ENCODE assay signal across 7 cellular contexts in genomic region chr5:114223866-114224265, GRCh38.
DNase-seq lines count a peak whose midpoint lies in the region; ATAC-seq lines count a peak whose summit lies in the region.

No MANE protein-coding gene starts in this region.

- H3K27me3 Mint-ChIP-seq in stimulated activated memory B cell treated with anti-CD40 and anti-IgM and Interleukin-4, amounts not matched to agents 10 μg/mL and 1 μg/mL and 100 μg/mL, for 72 hours: no peaks in the 10 kb centered on the region
- H3K27me3 Mint-ChIP-seq in T-helper 2 cell treated with Interferon-gamma antibody and Interleukin-4, amounts not matched to agents 5 μg/mL and 100 μg/mL, for 36 hours (ENCODE audit: low read depth): no peaks in the 10 kb centered on the region

- no peaks in the 10 kb centered on the region for H3K36me3 ChIP-seq in SJCRH30

- H3K4me3 Mint-ChIP-seq in stimulated activated memory B cell treated with anti-CD40 and anti-IgM and Interleukin-4, amounts not matched to agents 10 μg/mL and 1 μg/mL and 100 μg/mL, for 72 hours: no peak overlapping the region
- H3K4me3 Mint-ChIP-seq in T-helper 2 cell treated with Interferon-gamma antibody and Interleukin-4, amounts not matched to agents 5 μg/mL and 100 μg/mL, for 36 hours: no peak overlapping the region

- no peaks in the 10 kb centered on the region for H3K4me1 ChIP-seq in SJCRH30

- no peak overlapping the region for H3K27ac ChIP-seq in SJCRH30

- H3K27me3 ChIP-seq in SJCRH30: no peaks in the 10 kb centered on the region

- H3K4me3 ChIP-seq in SJCRH30: no peak overlapping the region

- H3K27ac Mint-ChIP-seq in stimulated activated memory B cell treated with anti-CD40 and anti-IgM and Interleukin-4, amounts not matched to agents 10 μg/mL and 1 μg/mL and 100 μg/mL, for 72 hours: no peak overlapping the region
- no peak overlapping the region for H3K27ac Mint-ChIP-seq in T-helper 2 cell treated with Interferon-gamma antibody and Interleukin-4, amounts not matched to agents 5 μg/mL and 100 μg/mL, for 36 hours

- peaks cover 7% of the 10 kb centered on the region for H3K9me3 Mint-ChIP-seq in stimulated activated memory B cell treated with anti-CD40 and anti-IgM and Interleukin-4, amounts not matched to agents 10 μg/mL and 1 μg/mL and 100 μg/mL, for 72 hours
- peaks cover 6% of the 10 kb centered on the region for H3K9me3 Mint-ChIP-seq in T-helper 2 cell treated with Interferon-gamma antibody and Interleukin-4, amounts not matched to agents 5 μg/mL and 100 μg/mL, for 36 hours

- peak; percentile 85 for ATAC-seq in GM18858 (IDR thresholded peaks at IDR 0.05; ENCODE audit: unreplicated experiment)
- peak; percentile 74 for ATAC-seq in HG02852 (IDR thresholded peaks at IDR 0.05; ENCODE audit: unreplicated experiment)
- no peak for ATAC-seq in stimulated activated memory B cell treated with anti-CD40 and anti-IgM and Interleukin-4, amounts not matched to agents 10 μg/mL and 1 μg/mL and 100 μg/mL, for 72 hours

- no peaks in the 10 kb centered on the region for H3K4me1 Mint-ChIP-seq in stimulated activated memory B cell treated with anti-CD40 and anti-IgM and Interleukin-4, amounts not matched to agents 10 μg/mL and 1 μg/mL and 100 μg/mL, for 72 hours
- no peaks in the 10 kb centered on the region for H3K4me1 Mint-ChIP-seq in T-helper 2 cell treated with Interferon-gamma antibody and Interleukin-4, amounts not matched to agents 5 μg/mL and 100 μg/mL, for 36 hours (ENCODE audit: low read depth)

- DNase-seq in SJCRH30 (peak; percentile 10 to 68), lung microvascular endothelial cell (ENCODE audit: low read depth in 2 of 2) (peak; percentile 36 to 69)
- DNase-seq in stimulated activated naive CD4-positive, alpha-beta T cell treated with Interleukin-2 at 50 U/mL for 16 hours (lab: John Stamatoyannopoulos, UW): no peak
- DNase-seq in T-helper 2 cell treated with Interferon-gamma antibody and Interleukin-4, amounts not matched to agents 5 μg/mL and 100 μg/mL, for 36 hours (ENCODE audit: low spot score): no peak

- H3K9me3 ChIP-seq in SJCRH30 (replicated peaks): no peaks in the 10 kb centered on the region

- H3K36me3 Mint-ChIP-seq in stimulated activated memory B cell treated with anti-CD40 and anti-IgM and Interleukin-4, amounts not matched to agents 10 μg/mL and 1 μg/mL and 100 μg/mL, for 72 hours: no peaks in the 10 kb centered on the region
- H3K36me3 Mint-ChIP-seq in T-helper 2 cell treated with Interferon-gamma antibody and Interleukin-4, amounts not matched to agents 5 μg/mL and 100 μg/mL, for 36 hours (ENCODE audit: low read depth): no peaks in the 10 kb centered on the region

Comparison
In these comparisons a context has a peak if more than half of its experiments do, and no peak if none do; other contexts are left out.
1. DNase-seq: peak in SJCRH30 (2 of 2) and lung microvascular endothelial cell (2 of 2); none in stimulated activated naive CD4-positive, alpha-beta T cell treated with Interleukin-2 at 50 U/mL for 16 hours (single experiment) and T-helper 2 cell treated with Interferon-gamma antibody and Interleukin-4, amounts not matched to agents 5 μg/mL and 100 μg/mL, for 36 hours (single experiment).